In the genomic region with DNA sequence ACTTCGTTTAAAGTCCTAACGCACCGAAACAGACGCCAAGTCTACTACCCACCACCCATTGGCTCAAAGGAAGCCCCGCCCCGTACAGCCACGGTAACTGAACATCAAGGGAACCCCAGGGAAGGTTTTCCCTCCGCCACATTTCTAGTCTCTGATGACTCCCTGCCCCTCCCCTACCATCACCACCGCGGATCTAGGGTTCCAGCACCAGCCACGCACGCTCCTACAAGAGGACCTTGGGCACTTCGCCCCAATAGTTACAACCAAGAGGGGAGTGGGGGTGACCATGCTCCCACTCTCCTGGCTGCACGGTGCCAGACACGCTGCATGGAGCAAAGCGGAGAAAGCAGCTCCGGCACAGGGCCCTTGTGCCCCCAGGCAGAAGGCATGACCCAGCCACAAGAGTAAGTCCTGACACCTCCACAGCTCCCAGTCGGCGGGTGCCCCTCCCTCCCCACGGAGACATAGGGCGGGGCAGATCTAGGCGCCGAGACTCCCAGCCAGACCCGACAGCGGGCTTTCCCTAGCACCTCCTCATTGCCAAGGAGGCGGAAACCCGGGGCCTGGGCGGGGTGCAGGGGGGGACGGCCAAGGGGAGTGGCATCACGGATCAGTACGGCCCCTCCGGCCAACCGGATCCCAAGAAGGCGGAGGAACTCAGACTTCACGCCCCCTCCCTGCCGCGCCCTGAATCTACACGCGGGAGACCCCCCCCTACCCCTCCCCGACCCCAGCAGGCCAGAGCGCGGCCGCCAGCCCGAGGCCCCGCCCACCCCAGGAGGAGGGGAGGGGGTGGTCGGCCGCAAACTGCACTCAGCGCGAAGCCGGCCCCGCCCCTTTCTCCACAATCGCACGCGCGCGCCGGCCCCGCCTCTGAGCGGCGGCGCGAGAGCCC, we compare ENCODE assay signal across 1 cellular context.
TF ChIP-seq lines count a peak whose summit lies in the region.

No MANE protein-coding gene starts in this region.

TF ChIP-seq in HepG2, 621 proteins besides CTCF, POLR2A, EP300 and RAD21 (continued from another document and continues in another):
- TF ChIP-seq, protein P1, sequence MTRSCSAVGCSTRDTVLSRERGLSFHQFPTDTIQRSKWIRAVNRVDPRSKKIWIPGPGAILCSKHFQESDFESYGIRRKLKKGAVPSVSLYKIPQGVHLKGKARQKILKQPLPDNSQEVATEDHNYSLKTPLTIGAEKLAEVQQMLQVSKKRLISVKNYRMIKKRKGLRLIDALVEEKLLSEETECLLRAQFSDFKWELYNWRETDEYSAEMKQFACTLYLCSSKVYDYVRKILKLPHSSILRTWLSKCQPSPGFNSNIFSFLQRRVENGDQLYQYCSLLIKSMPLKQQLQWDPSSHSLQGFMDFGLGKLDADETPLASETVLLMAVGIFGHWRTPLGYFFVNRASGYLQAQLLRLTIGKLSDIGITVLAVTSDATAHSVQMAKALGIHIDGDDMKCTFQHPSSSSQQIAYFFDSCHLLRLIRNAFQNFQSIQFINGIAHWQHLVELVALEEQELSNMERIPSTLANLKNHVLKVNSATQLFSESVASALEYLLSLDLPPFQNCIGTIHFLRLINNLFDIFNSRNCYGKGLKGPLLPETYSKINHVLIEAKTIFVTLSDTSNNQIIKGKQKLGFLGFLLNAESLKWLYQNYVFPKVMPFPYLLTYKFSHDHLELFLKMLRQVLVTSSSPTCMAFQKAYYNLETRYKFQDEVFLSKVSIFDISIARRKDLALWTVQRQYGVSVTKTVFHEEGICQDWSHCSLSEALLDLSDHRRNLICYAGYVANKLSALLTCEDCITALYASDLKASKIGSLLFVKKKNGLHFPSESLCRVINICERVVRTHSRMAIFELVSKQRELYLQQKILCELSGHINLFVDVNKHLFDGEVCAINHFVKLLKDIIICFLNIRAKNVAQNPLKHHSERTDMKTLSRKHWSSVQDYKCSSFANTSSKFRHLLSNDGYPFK (CRISPR knock-in tag; IDR thresholded peaks at IDR 0.05; ENCODE audit: borderline replicate concordance): peak; percentile 82; the same call in 1 of the 2 replicates
- TF ChIP-seq NFYC (CRISPR knock-in tag; IDR thresholded peaks at IDR 0.05): no peak; the same call in 1 of the 2 replicates
- no peak for TF ChIP-seq SMC3 (IDR thresholded peaks at IDR 0.05; ENCODE audit: low read length)
- TF ChIP-seq SP5 (CRISPR knock-in tag; IDR thresholded peaks at IDR 0.05; ENCODE audit: borderline replicate concordance, low read depth): no peak; the same call in none of the 2 replicates
- TF ChIP-seq, protein P2, sequence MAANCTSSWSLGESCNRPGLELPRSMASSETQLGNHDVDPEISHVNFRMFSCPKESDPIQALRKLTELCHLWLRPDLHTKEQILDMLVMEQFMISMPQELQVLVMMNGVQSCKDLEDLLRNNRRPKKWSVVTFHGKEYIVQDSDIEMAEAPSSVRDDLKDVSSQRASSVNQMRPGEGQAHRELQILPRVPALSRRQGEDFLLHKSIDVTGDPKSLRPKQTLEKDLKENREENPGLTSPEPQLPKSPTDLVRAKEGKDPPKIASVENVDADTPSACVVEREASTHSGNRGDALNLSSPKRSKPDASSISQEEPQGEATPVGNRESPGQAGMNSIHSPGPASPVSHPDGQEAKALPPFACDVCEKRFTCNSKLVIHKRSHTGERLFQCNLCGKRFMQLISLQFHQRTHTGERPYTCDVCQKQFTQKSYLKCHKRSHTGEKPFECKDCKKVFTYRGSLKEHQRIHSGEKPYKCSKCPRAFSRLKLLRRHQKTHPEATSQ (CRISPR knock-in tag; IDR thresholded peaks at IDR 0.05; ENCODE audit: borderline replicate concordance): 0 out of 2 replicates have a peak, but pooled peaks have one; percentile 21
- no peak for TF ChIP-seq ZFP62 (CRISPR knock-in tag; IDR thresholded peaks at IDR 0.05)
- no peak for TF ChIP-seq HMGA1 (CRISPR knock-in tag; conservative IDR thresholded peaks at IDR 0.05)
- TF ChIP-seq ZNF224 (CRISPR knock-in tag; IDR thresholded peaks at IDR 0.05): no peak
- TF ChIP-seq ZNF30 (CRISPR knock-in tag; IDR thresholded peaks at IDR 0.05): no peak
- peak; percentile 76; the same call in 1 of the 2 replicates for TF ChIP-seq SNAPC2 (CRISPR knock-in tag; IDR thresholded peaks at IDR 0.05)
- TF ChIP-seq, protein P3, sequence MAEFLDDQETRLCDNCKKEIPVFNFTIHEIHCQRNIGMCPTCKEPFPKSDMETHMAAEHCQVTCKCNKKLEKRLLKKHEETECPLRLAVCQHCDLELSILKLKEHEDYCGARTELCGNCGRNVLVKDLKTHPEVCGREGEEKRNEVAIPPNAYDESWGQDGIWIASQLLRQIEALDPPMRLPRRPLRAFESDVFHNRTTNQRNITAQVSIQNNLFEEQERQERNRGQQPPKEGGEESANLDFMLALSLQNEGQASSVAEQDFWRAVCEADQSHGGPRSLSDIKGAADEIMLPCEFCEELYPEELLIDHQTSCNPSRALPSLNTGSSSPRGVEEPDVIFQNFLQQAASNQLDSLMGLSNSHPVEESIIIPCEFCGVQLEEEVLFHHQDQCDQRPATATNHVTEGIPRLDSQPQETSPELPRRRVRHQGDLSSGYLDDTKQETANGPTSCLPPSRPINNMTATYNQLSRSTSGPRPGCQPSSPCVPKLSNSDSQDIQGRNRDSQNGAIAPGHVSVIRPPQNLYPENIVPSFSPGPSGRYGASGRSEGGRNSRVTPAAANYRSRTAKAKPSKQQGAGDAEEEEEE (CRISPR knock-in tag; IDR thresholded peaks at IDR 0.05; ENCODE audit: borderline replicate concordance): no peak
- TF ChIP-seq NFYB (CRISPR knock-in tag; IDR thresholded peaks at IDR 0.05): peak; percentile 22; the same call in 1 of the 2 replicates
- no peak for TF ChIP-seq SP140L (CRISPR knock-in tag; IDR thresholded peaks at IDR 0.05; ENCODE audit: borderline replicate concordance)
- TF ChIP-seq SIN3B (IDR thresholded peaks at IDR 0.05; ENCODE audit: low read length): no peak
- no peak for TF ChIP-seq BHLHE40 (IDR thresholded peaks at IDR 0.05; ENCODE audit: low read length)
- peak; percentile 72; the same call in 1 of the 2 replicates for TF ChIP-seq SRY (CRISPR knock-in tag; IDR thresholded peaks at IDR 0.05)
- TF ChIP-seq RARG (CRISPR knock-in tag; IDR thresholded peaks at IDR 0.05; ENCODE audit: low read depth): no peak
- TF ChIP-seq, protein P4, sequence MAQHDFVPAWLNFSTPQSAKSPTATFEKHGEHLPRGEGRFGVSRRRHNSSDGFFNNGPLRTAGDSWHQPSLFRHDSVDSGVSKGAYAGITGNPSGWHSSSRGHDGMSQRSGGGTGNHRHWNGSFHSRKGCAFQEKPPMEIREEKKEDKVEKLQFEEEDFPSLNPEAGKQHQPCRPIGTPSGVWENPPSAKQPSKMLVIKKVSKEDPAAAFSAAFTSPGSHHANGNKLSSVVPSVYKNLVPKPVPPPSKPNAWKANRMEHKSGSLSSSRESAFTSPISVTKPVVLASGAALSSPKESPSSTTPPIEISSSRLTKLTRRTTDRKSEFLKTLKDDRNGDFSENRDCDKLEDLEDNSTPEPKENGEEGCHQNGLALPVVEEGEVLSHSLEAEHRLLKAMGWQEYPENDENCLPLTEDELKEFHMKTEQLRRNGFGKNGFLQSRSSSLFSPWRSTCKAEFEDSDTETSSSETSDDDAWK (CRISPR knock-in tag; IDR thresholded peaks at IDR 0.05): no peak
- TF ChIP-seq, protein P5, sequence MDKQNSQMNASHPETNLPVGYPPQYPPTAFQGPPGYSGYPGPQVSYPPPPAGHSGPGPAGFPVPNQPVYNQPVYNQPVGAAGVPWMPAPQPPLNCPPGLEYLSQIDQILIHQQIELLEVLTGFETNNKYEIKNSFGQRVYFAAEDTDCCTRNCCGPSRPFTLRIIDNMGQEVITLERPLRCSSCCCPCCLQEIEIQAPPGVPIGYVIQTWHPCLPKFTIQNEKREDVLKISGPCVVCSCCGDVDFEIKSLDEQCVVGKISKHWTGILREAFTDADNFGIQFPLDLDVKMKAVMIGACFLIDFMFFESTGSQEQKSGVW (CRISPR knock-in tag; IDR thresholded peaks at IDR 0.05; ENCODE audit: borderline replicate concordance): no peak
- TF ChIP-seq NR2C2 (CRISPR knock-in tag; IDR thresholded peaks at IDR 0.05; ENCODE audit: borderline replicate concordance): no peak
- no peak for TF ChIP-seq SRSF9 (IDR thresholded peaks at IDR 0.05; ENCODE audit: borderline replicate concordance, insufficient read depth, low read depth, low read length, poor library complexity, severe bottlenecking)
- no peak for TF ChIP-seq SRSF4 (IDR thresholded peaks at IDR 0.05; ENCODE audit: low read depth, low read length, poor library complexity, severe bottlenecking)
- no peak for TF ChIP-seq CENPX (CRISPR knock-in tag; IDR thresholded peaks at IDR 0.05)
- no peak for TF ChIP-seq SALL2 (CRISPR knock-in tag; IDR thresholded peaks at IDR 0.05)
- TF ChIP-seq SATB2 (CRISPR knock-in tag; IDR thresholded peaks at IDR 0.05): no peak
- TF ChIP-seq DR1 (CRISPR knock-in tag; IDR thresholded peaks at IDR 0.05): no peak
- TF ChIP-seq FOSL1 (CRISPR knock-in tag; IDR thresholded peaks at IDR 0.05; ENCODE audit: borderline replicate concordance): no peak
- no peak for TF ChIP-seq ZZZ3 (CRISPR knock-in tag; IDR thresholded peaks at IDR 0.05; ENCODE audit: borderline replicate concordance)
- TF ChIP-seq, protein P6, sequence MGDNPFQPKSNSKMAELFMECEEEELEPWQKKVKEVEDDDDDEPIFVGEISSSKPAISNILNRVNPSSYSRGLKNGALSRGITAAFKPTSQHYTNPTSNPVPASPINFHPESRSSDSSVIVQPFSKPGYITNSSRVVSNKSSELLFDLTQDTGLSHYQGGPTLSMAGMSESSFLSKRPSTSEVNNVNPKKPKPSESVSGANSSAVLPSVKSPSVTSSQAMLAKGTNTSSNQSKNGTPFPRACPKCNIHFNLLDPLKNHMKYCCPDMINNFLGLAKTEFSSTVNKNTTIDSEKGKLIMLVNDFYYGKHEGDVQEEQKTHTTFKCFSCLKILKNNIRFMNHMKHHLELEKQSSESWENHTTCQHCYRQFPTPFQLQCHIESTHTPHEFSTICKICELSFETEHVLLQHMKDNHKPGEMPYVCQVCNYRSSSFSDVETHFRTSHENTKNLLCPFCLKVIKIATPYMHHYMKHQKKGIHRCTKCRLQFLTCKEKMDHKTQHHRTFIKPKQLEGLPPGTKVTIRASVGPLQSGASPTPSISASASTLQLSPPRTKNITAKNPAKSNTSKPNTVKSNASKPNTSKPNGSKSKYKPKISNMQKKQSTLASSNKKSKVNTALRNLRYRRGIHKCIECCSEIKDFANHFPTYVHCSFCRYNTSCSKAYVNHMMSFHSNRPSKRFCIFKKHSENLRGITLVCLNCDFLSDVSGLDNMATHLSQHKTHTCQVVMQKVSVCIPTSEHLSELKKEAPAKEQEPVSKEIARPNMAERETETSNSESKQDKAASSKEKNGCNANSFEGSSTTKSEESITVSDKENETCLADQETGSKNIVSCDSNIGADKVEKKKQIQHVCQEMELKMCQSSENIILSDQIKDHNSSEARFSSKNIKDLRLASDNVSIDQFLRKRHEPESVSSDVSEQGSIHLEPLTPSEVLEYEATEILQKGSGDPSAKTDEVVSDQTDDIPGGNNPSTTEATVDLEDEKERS (CRISPR knock-in tag; IDR thresholded peaks at IDR 0.05): no peak
- TF ChIP-seq, protein P7, sequence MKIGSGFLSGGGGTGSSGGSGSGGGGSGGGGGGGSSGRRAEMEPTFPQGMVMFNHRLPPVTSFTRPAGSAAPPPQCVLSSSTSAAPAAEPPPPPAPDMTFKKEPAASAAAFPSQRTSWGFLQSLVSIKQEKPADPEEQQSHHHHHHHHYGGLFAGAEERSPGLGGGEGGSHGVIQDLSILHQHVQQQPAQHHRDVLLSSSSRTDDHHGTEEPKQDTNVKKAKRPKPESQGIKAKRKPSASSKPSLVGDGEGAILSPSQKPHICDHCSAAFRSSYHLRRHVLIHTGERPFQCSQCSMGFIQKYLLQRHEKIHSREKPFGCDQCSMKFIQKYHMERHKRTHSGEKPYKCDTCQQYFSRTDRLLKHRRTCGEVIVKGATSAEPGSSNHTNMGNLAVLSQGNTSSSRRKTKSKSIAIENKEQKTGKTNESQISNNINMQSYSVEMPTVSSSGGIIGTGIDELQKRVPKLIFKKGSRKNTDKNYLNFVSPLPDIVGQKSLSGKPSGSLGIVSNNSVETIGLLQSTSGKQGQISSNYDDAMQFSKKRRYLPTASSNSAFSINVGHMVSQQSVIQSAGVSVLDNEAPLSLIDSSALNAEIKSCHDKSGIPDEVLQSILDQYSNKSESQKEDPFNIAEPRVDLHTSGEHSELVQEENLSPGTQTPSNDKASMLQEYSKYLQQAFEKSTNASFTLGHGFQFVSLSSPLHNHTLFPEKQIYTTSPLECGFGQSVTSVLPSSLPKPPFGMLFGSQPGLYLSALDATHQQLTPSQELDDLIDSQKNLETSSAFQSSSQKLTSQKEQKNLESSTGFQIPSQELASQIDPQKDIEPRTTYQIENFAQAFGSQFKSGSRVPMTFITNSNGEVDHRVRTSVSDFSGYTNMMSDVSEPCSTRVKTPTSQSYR (CRISPR knock-in tag; IDR thresholded peaks at IDR 0.05; ENCODE audit: borderline replicate concordance): no peak
- TF ChIP-seq SMAD3 (CRISPR knock-in tag; IDR thresholded peaks at IDR 0.05): no peak
- TF ChIP-seq ZFP36L1 (CRISPR knock-in tag; IDR thresholded peaks at IDR 0.05): no peak
- TF ChIP-seq ZNF180 (CRISPR knock-in tag; IDR thresholded peaks at IDR 0.05; ENCODE audit: borderline replicate concordance, low read depth): no peak
- no peak for TF ChIP-seq ATF7-NPFF (CRISPR knock-in tag; IDR thresholded peaks at IDR 0.05; ENCODE audit: low read depth)
- TF ChIP-seq FOXM1 (CRISPR knock-in tag; IDR thresholded peaks at IDR 0.05): no peak
- TF ChIP-seq, protein P8, sequence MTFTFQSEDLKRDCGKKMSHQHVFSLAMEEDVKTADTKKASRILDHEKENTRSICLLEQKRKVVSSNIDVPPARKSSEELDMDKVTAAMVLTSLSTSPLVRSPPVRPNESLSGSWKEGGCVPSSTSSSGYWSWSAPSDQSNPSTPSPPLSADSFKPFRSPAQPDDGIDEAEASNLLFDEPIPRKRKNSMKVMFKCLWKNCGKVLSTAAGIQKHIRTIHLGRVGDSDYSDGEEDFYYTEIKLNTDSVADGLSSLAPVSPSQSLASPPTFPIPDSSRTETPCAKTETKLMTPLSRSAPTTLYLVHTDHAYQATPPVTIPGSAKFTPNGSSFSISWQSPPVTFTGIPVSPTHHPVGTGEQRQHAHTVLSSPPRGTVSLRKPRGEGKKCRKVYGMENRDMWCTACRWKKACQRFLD (CRISPR knock-in tag; IDR thresholded peaks at IDR 0.05; ENCODE audit: borderline replicate concordance): no peak
- TF ChIP-seq, protein P9, sequence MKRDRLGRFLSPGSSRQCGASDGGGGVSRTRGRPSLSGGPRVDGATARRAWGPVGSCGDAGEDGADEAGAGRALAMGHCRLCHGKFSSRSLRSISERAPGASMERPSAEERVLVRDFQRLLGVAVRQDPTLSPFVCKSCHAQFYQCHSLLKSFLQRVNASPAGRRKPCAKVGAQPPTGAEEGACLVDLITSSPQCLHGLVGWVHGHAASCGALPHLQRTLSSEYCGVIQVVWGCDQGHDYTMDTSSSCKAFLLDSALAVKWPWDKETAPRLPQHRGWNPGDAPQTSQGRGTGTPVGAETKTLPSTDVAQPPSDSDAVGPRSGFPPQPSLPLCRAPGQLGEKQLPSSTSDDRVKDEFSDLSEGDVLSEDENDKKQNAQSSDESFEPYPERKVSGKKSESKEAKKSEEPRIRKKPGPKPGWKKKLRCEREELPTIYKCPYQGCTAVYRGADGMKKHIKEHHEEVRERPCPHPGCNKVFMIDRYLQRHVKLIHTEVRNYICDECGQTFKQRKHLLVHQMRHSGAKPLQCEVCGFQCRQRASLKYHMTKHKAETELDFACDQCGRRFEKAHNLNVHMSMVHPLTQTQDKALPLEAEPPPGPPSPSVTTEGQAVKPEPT (CRISPR knock-in tag; IDR thresholded peaks at IDR 0.05; ENCODE audit: low read depth): no peak
